Comparison of ENCODE assay signal across 9 cellular contexts in the genomic region with DNA sequence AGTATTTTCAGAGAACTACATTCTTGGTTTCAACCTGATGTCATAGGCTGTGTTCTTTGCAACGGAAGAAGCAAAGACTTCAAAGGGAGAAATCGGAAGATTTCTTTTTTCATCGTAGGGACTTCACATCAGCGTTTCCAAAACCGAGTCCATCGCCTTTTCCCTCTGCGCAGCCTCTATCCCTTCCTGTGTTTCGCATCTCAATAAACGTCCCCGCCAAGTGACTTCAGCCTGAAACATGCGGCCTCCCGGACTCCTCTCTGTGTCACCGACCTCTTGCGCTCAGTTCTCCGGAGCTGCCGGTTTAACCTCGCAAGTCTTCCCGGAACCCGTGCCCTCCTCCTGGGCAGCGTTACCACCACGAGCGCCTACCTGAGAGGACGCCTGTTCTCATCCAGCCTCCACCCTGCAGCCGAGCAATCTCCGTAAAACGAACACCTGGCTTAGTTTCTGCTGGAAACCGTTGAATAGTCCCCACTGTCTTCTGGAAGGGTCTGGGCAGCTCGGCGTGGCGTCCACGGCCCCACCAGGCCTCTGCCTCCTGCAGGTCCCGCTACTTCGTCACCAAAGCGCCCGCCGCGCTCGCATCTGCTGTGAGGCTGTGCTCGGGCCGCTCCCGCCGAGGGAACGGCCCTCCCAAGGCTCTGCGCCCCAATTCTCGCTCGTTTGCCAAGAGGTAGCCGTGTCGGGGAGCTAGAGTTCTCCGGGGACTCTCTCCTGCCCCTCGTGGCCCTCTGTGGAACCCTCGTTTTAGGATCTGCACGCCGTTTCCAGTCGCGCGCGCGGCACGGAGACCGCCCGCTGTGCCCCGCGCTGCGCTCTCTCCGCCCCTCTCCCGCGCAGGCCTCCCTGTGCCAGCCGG. TPM values are rescaled to one million over a fixed set of nuclear protein-coding genes. Genes with fewer than 3 reads are reported as not detected.
A peak's percentile ranks its signal among the peaks of the same experiment; 100 is the strongest.
DNase-seq lines count a peak whose midpoint lies in the region; ATAC-seq, FAIRE-seq and TF ChIP-seq lines count a peak whose summit lies in the region.
"Had no signal": no experiment of that assay in that cellular context is flagged by ENCODE, and none has a peak within 500 bp of the region (broad histone marks: within the 10 kb centered on the region; RNA-seq: fewer than 3 reads in every experiment).

A gene with protein sequence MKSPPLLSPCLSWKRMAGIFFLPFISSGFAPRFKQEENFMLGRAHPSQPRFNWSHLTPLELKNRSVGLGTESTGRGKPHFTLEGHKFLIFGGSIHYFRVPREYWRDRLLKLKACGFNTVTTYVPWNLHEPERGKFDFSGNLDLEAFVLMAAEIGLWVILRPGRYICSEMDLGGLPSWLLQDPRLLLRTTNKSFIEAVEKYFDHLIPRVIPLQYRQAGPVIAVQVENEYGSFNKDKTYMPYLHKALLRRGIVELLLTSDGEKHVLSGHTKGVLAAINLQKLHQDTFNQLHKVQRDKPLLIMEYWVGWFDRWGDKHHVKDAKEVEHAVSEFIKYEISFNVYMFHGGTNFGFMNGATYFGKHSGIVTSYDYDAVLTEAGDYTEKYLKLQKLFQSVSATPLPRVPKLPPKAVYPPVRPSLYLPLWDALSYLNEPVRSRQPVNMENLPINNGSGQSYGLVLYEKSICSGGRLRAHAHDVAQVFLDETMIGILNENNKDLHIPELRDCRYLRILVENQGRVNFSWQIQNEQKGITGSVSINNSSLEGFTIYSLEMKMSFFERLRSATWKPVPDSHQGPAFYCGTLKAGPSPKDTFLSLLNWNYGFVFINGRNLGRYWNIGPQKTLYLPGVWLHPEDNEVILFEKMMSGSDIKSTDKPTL (plus strand): TSS at position 846 of the 862 bp plus-strand sequence. CDS start 362 bp downstream, outside the sequence.

- no peak for FAIRE-seq in pancreas (lab: Jason Lieb, UNC)
- FAIRE-seq: TTC549 had no signal

- TF ChIP-seq EP300 in transverse colon (IDR thresholded peaks at IDR 0.05; ENCODE audit: low read depth) = no peak

- no peak for TF ChIP-seq POLR2A in transverse colon (IDR thresholded peaks at IDR 0.05)

- H3K27me3 ChIP-seq in DND-41 (ENCODE audit: insufficient read depth, low read length, poor library complexity) = no peaks in the 10 kb centered on the region
- H3K27me3 ChIP-seq in HAP-1 (ENCODE audit: low read depth) = no peaks in the 10 kb centered on the region
- H3K27me3 ChIP-seq in pancreas = peaks cover 0 to 45% (median 24%) of the 10 kb centered on the region in 4 donors
- H3K27me3 ChIP-seq in transverse colon = peaks cover 100% of the 10 kb centered on the region

- peak within 1 kb of the TSS; percentile 67 to 74 for H3K4me3 ChIP-seq in DND-41 (ENCODE audit: low read depth in 1 of 2, low read length in 2 of 2)
- peak within 1 kb of the TSS; percentile 53 for H3K4me3 ChIP-seq in HAP-1
- H3K4me3 ChIP-seq in pancreas = peak within 1 kb of the TSS in 2 of 4 donors; percentile 13 to 45
- peak within 1 kb of the TSS in 3 of 4 donors; percentile 2 to 45 (median 25) for H3K4me3 ChIP-seq in transverse colon

- H3K4me1 ChIP-seq in DND-41 (ENCODE audit: insufficient read depth, low read length) (peaks cover 52% of the 10 kb centered on the region), HAP-1 (peaks cover 22% of the 10 kb centered on the region), pancreas (peaks cover 0 to 8% (median 0%) of the 10 kb centered on the region in 3 donors), transverse colon (peaks cover 5 to 19% (median 15%) of the 10 kb centered on the region in 4 donors)

- H3K4me2 ChIP-seq in DND-41 (ENCODE audit: insufficient read depth, low read length) = peak within 1 kb of the TSS; percentile 92

- ATAC-seq in DND-41 (ENCODE audit: insufficient read depth, low read depth) = peak; percentile 86
- peak; percentile 53 to 81 (median 75) for ATAC-seq in pancreas

- H3K9ac ChIP-seq in DND-41 (ENCODE audit: low read depth, low read length) = peak within 1 kb of the TSS; percentile 72

- H3K36me3 ChIP-seq in DND-41 (ENCODE audit: insufficient read depth, low read length) = no peaks in the 10 kb centered on the region
- no peaks in the 10 kb centered on the region for H3K36me3 ChIP-seq in HAP-1 (replicated peaks)
- no peaks in the 10 kb centered on the region for H3K36me3 ChIP-seq in pancreas
- no peaks in the 10 kb centered on the region for H3K36me3 ChIP-seq in transverse colon

- intact Hi-C loops in pancreas (cut with DNase I) = no loop called here
- intact Hi-C loops in transverse colon (cut with DNase I; ENCODE audit: low total_unique reads) = no loop called here

- H3K27ac ChIP-seq in DND-41 (ENCODE audit: low read length) = peak within 1 kb of the TSS; percentile 88
- H3K27ac ChIP-seq in pancreas = no peak within 1 kb of the TSS
- no peak within 1 kb of the TSS for H3K27ac ChIP-seq in transverse colon

- TF ChIP-seq CTCF in DND-41 (IDR thresholded peaks at IDR 0.05; ENCODE audit: borderline replicate concordance, extremely low read depth, low read length, poor library complexity, severe bottlenecking) = peak; percentile 70
- peak in 1 of 4 donors; percentile 25 for TF ChIP-seq CTCF in pancreas (IDR thresholded peaks at IDR 0.05)
- TF ChIP-seq CTCF in transverse colon (IDR thresholded peaks at IDR 0.05) = peak in 3 of 5 experiments; percentile 20 to 26 (median 26)

- DNase-seq in DND-41 (peak; percentile 83), HAP-1 (ENCODE audit: low spot score in 2 of 2) (peak; percentile 46 to 81), NCI-H524 (lab: John Stamatoyannopoulos, UW) (peak; percentile 60 to 80), globus pallidus (ENCODE audit: low spot score) (peak; percentile 31), pancreas (peak in 1 of 6 donors; percentile 68), transverse colon (peak; percentile 33), UCSD-AML1 (lab: John Stamatoyannopoulos, UW; ENCODE audit: unreplicated experiment) (no peak)
- peak; percentile 68 for DNase-seq in activated T-helper 9 cell treated with anti-CD3 and anti-CD28 coated beads, Interleukin-2, amount 50 U/mL, for 16 hours (ENCODE audit: low read depth)

- no peaks in the 10 kb centered on the region for H3K9me3 ChIP-seq in DND-41 (ENCODE audit: insufficient read depth, low read length, severe bottlenecking)
- H3K9me3 ChIP-seq in HAP-1 = no peaks in the 10 kb centered on the region
- no peaks in the 10 kb centered on the region for H3K9me3 ChIP-seq in pancreas
- H3K9me3 ChIP-seq in transverse colon = no peaks in the 10 kb centered on the region

- H2AFZ ChIP-seq in DND-41 (ENCODE audit: low read depth, low read length) = peak within 1 kb of the TSS; percentile 86

- H4K20me1 ChIP-seq in DND-41 (ENCODE audit: insufficient read depth, low read length) = no peaks in the 10 kb centered on the region

- H3K79me2 ChIP-seq in DND-41 (ENCODE audit: insufficient read depth, low read length) = peaks cover 48% of the 10 kb centered on the region

- 3 to 4% methylated on average over 66 to 68 of the region's 68 CpGs for WGBS in pancreas, 2 donors
- WGBS in transverse colon (ENCODE audit: low coverage in 1 of 2), 2 donors = 9% methylated on average over 17 to 45 of the region's 68 CpGs

- in situ Hi-C loops in HAP-1 (cut with MboI; ENCODE audit: low sequenced_read_pairs) = no loop called here
- in situ Hi-C loops in transverse colon (cut with MboI; ENCODE audit: low pct_ligation_motif_present in 1 of 4, low pct_unique_long_range_greater_than_20kb in 1 of 4, low sequenced_read_pairs in 3 of 4) = no loop called here

RNA-seq across cellular contexts. Expression of the gene that starts here (rescaled TPM):
- total RNA-seq in pancreas = under 1 TPM in 2 of 6 donors, not detected in 4; 0.12 to 0.13 TPM
- polyA plus RNA-seq in pancreas = under 1 TPM; 0.15 to 0.38 TPM
- total RNA-seq in transverse colon = under 1 TPM in 1 of 4 donors, not detected in 3; 0.16 TPM

Comparison
In these comparisons a context has a peak if more than half of its experiments do, and no peak if none do; other contexts are left out.
1. Peak in ATAC-seq in pancreas; RNA of the gene not detected or under 1 TPM.
2. Peak in DNase-seq and H3K4me3 ChIP-seq in transverse colon; RNA of the gene not detected or under 1 TPM.